ENCODE assay signal across 27 cellular contexts in the genomic region with DNA sequence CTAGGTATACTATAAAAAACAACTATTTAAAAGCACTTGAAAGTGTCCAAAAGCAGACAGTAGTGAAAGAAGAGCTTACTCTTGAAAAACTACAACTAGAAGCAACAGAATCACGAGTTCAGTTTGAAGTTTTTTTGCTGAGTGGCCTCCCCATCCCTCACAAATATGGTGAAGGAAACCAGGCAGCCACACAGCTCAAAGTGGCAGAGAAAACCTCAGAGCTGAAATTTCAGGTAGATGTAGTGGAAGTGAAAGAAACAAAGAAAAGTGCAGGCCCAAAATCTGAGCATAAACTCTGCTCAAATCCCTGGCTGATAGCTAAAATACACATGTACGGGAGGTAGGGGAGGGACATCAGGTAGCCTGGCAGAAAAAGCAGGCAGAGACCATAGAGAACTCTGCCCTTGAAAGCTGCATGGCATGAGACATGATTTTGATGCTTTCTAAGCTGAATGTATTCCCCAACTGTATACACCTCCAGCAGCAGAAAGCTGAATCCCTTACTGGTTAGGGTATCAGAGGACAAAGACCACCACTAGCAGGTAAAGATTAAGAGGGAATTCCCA. TPM values are rescaled to one million over a fixed set of nuclear protein-coding genes. Genes with fewer than 3 reads are reported as not detected.
DNase-seq lines count a peak whose midpoint lies in the region; ATAC-seq, FAIRE-seq and TF ChIP-seq lines count a peak whose summit lies in the region.
"Had no signal": no experiment of that assay in that cellular context is flagged by ENCODE, and none has a peak within 500 bp of the region (broad histone marks: within the 10 kb centered on the region; RNA-seq: fewer than 3 reads in every experiment).

No MANE protein-coding gene starts in this region.

- H4K20me1 ChIP-seq in MM.1S (ENCODE audit: insufficient read depth, low read length) = no peaks in the 10 kb centered on the region

- TF ChIP-seq CTCF in CD8-positive, alpha-beta T cell (IDR thresholded peaks at IDR 0.05) = no peak
- TF ChIP-seq CTCF in MM.1S (IDR thresholded peaks at IDR 0.05; ENCODE audit: low read length) = no peak

- no peaks in the 10 kb centered on the region for H3K27me3 ChIP-seq in CD8-positive, alpha-beta T cell (ENCODE audit: insufficient read depth, low read length)
- H3K27me3 ChIP-seq in MM.1S (replicated peaks; ENCODE audit: insufficient read depth, low read length) = no peaks in the 10 kb centered on the region
- H3K27me3 ChIP-seq: BE2C, transverse colon had no signal

- H3K9me2 ChIP-seq in MM.1S (replicated peaks; ENCODE audit: insufficient read depth, low read length) = no peaks in the 10 kb centered on the region

- peaks cover 10% of the 10 kb centered on the region for H3K9me3 Mint-ChIP-seq in CD8-positive, alpha-beta T cell

- H3K36me3 Mint-ChIP-seq in CD8-positive, alpha-beta T cell = peaks cover 22% of the 10 kb centered on the region

- no peak overlapping the region for H3K4me3 ChIP-seq in CD8-positive, alpha-beta T cell (ENCODE audit: low read depth, low read length)
- H3K4me3 ChIP-seq in MM.1S (ENCODE audit: low read length) = peak overlapping the region; percentile 31
- H3K4me3 ChIP-seq: skin epidermis, transverse colon had no signal

- DNase-seq in CD8-positive, alpha-beta T cell = no peak
- no peak for DNase-seq in GM18507 (ENCODE audit: extremely low spot score, insufficient read length, low read depth)
- peak; percentile 61 for DNase-seq in MM.1S
- no peak for DNase-seq in left lobe of liver (ENCODE audit: low spot score)
- no peak for DNase-seq in NOMO-1 (lab: John Stamatoyannopoulos, UW; ENCODE audit: unreplicated experiment in 2 of 2)
- no peak for DNase-seq in 8988T
- DNase-seq: activated CD4-positive, CD25-positive, alpha-beta regulatory T cell; amniotic stem cell; BE2C; left colon; NCI-H1105; NCI-H2081 treated with DMSO at 0.1 percent for 48 hours; NCI-H510A treated with DMSO at 0.1 percent for 48 hours; stimulated activated CD4-positive, alpha-beta T cell treated with anti-CD3 and anti-CD28 coated beads, Interleukin-2, amount 100 ng/mL, for 24 hours; stimulated activated naive CD4-positive, alpha-beta T cell treated with Interleukin-2 at 50 U/mL for 16 hours; transverse colon had no signal

- H3F3A ChIP-seq in MM.1S (ENCODE audit: insufficient read depth, low read length) = peaks cover 26% of the 10 kb centered on the region

- H3K9ac ChIP-seq in MM.1S (ENCODE audit: low read length) = peak overlapping the region; percentile 38; the same call in 1 of the 2 replicates

- intact Hi-C loops in CD8-positive, alpha-beta T cell (cut with DNase I, micrococcal nuclease) = loop anchor here in 1 of 2 experiments (10.0 kb wide), 1 partner anchor 904 kb away; a partner anchor contains a TSS

- no peaks in the 10 kb centered on the region for H3K27me3 Mint-ChIP-seq in CD8-positive, alpha-beta T cell (ENCODE audit: low read depth)

- FAIRE-seq in GM18507 (lab: Jason Lieb, UNC) = peak; percentile 29
- FAIRE-seq: bronchial epithelial cell, D721Med, endothelial cell of umbilical vein, GM19239, H1 had no signal

- no peak overlapping the region for H3K27ac ChIP-seq in CD8-positive, alpha-beta T cell (ENCODE audit: low read depth, low read length)
- peak overlapping the region; percentile 71 for H3K27ac ChIP-seq in MM.1S (ENCODE audit: low read length)
- H3K27ac ChIP-seq: skin epidermis, transverse colon had no signal

- peak overlapping the region; percentile 63 for H3K4me2 ChIP-seq in MM.1S (ENCODE audit: low read depth, low read length)

- no peaks in the 10 kb centered on the region for H3K36me3 ChIP-seq in CD8-positive, alpha-beta T cell (ENCODE audit: insufficient read depth, low read length)
- H3K36me3 ChIP-seq in MM.1S (replicated peaks; ENCODE audit: insufficient read depth, low read length) = no peaks in the 10 kb centered on the region
- H3K36me3 ChIP-seq: BE2C, transverse colon had no signal

- POLR2A ChIA-PET in CD8-positive, alpha-beta T cell (lab: Charles Lee) = interaction anchor here (0.6 to 0.9 kb wide), 2 partner anchors 12 to 1555 kb away, joined by 3 read pairs; a partner anchor contains a TSS

- H3K4me3 Mint-ChIP-seq in CD8-positive, alpha-beta T cell = no peak overlapping the region
- H3K4me3 Mint-ChIP-seq: mesothelial cell of epicardium had no signal

- H3K4me1 Mint-ChIP-seq in CD8-positive, alpha-beta T cell (ENCODE audit: low read depth) = peaks cover 55% of the 10 kb centered on the region

- ATAC-seq in CD8-positive, alpha-beta T cell = peak; percentile 26
- peak; percentile 86 for ATAC-seq in left lobe of liver
- no peak for ATAC-seq in HG03460 (IDR thresholded peaks at IDR 0.05; ENCODE audit: unreplicated experiment)
- ATAC-seq: left colon had no signal

- CTCF ChIA-PET in CD8-positive, alpha-beta T cell (lab: Charles Lee) = interaction anchor here (0.6 to 2.0 kb wide), 2 partner anchors 13 to 14 kb away, joined by 3 to 6 read pairs; no protein-coding TSS in a partner anchor

- no peaks in the 10 kb centered on the region for H3K9me3 ChIP-seq in CD8-positive, alpha-beta T cell (ENCODE audit: low read length)
- no peaks in the 10 kb centered on the region for H3K9me3 ChIP-seq in MM.1S (replicated peaks; ENCODE audit: insufficient read depth, low read length)
- H3K9me3 ChIP-seq: BE2C, transverse colon had no signal

- H3K79me2 ChIP-seq in MM.1S (ENCODE audit: low read length) = peaks cover 73% of the 10 kb centered on the region

- H3K27ac Mint-ChIP-seq in CD8-positive, alpha-beta T cell = no peak overlapping the region
- H3K27ac Mint-ChIP-seq: mesothelial cell of epicardium had no signal

- H2AFZ ChIP-seq in MM.1S (ENCODE audit: low read length) = peak overlapping the region; percentile 29

- H3K4me1 ChIP-seq in CD8-positive, alpha-beta T cell (ENCODE audit: insufficient read depth, low read length) = peaks cover 7% of the 10 kb centered on the region
- peaks cover 30% of the 10 kb centered on the region for H3K4me1 ChIP-seq in MM.1S (ENCODE audit: low read length)
- H3K4me1 ChIP-seq: BE2C had no signal

RNA-seq across cellular contexts. Expression of a gene that starts 12.1 kb away (rescaled TPM):
- 10 to 100 TPM; 17.0 to 19.2 TPM for total RNA-seq in CD8-positive, alpha-beta T cell
- total RNA-seq in left lobe of liver = 4.7 TPM

RNA-seq across cellular contexts. Expression of a gene that starts 44.9 kb away (rescaled TPM):
- total RNA-seq in CD8-positive, alpha-beta T cell = not detected
- not detected for total RNA-seq in left lobe of liver
- total RNA-seq: bronchial epithelial cell, endothelial cell of umbilical vein, H1, HT1080, left colon, LHCN-M2, mesothelial cell of epicardium, pulmonary artery endothelial cell, transverse colon had no signal
